In genomic region chr2:232633413-232634318, GRCh38 we compare ENCODE assay signal across 8 cellular contexts. TPM values are rescaled to one million over a fixed set of nuclear protein-coding genes. Genes with fewer than 3 reads are reported as not detected.
A peak's percentile ranks its signal among the peaks of the same experiment; 100 is the strongest.
DNase-seq lines count a peak whose midpoint lies in the region; FAIRE-seq and TF ChIP-seq lines count a peak whose summit lies in the region.

TSS of gene EFHD1 (plus strand) at chr2:232633604. CDS start at chr2:232633705, 101 bp downstream.

- peaks cover 8% of the 10 kb centered on the region for H3K4me1 Mint-ChIP-seq in Calu3 (ENCODE audit: low read depth, unreplicated experiment)

- POLR2A ChIA-PET in OCI-LY7 (lab: Charles Lee): no interaction called here

- peak within 1 kb of the TSS; percentile 46 for H3K27ac Mint-ChIP-seq in Calu3 (ENCODE audit: unreplicated experiment)

- H3K4me1 ChIP-seq in keratinocyte (ENCODE audit: control insufficient read depth, extremely low read depth, insufficient read depth, low read length) (peaks cover 5% of the 10 kb centered on the region), small intestine (ENCODE audit: control insufficient read depth in 2 of 2, insufficient read depth in 1 of 2, low read depth in 1 of 2, low read length in 1 of 2) (peaks cover 0 to 3% of the 10 kb centered on the region in 2 donors), OCI-LY7 (ENCODE audit: insufficient read depth, low read length, poor library complexity, severe bottlenecking) (no peaks in the 10 kb centered on the region)

- FAIRE-seq in keratinocyte (lab: Jason Lieb, UNC) (no peak), small intestine (lab: Jason Lieb, UNC) (no peak)

- H3K4me3 ChIP-seq in MG63 (peak within 1 kb of the TSS; percentile 54), keratinocyte (ENCODE audit: control insufficient read depth in 2 of 3, extremely low read depth in 1 of 3, insufficient read depth in 2 of 3, low read depth in 1 of 3, low read length in 3 of 3) (peak within 1 kb of the TSS; percentile 42 to 71 (median 67)), small intestine (ENCODE audit: low read depth in 1 of 2, low read length in 2 of 2) (peak within 1 kb of the TSS; percentile 41 to 43), OCI-LY7 (ENCODE audit: low read depth, low read length, poor library complexity, severe bottlenecking) (no peak within 1 kb of the TSS)

- peaks cover 9% of the 10 kb centered on the region for H3K36me3 Mint-ChIP-seq in Calu3 (ENCODE audit: insufficient read depth, unreplicated experiment)

- H3K4me3 Mint-ChIP-seq in Calu3 (ENCODE audit: low read depth, unreplicated experiment): peak within 1 kb of the TSS; percentile 63

- H3K27ac ChIP-seq in keratinocyte (ENCODE audit: control insufficient read depth, insufficient read depth, low read length) (no peak within 1 kb of the TSS), small intestine (ENCODE audit: low read depth in 1 of 2, low read length in 1 of 2) (peak within 1 kb of the TSS in 1 of 2 donors; percentile 81), OCI-LY7 (ENCODE audit: low read depth, low read length, poor library complexity, severe bottlenecking) (no peak within 1 kb of the TSS)

- 1 to 5% (median 2%) methylated on average over 64 to 101 of the region's 101 CpGs for WGBS in small intestine, 3 donors

- H3K4me2 ChIP-seq in keratinocyte (ENCODE audit: control insufficient read depth, extremely low read depth, insufficient read depth, low read depth, low read length): peak within 1 kb of the TSS; percentile 89
- H3K4me2 ChIP-seq in OCI-LY7 (ENCODE audit: low read length): no peak within 1 kb of the TSS

- no TSS peak for BruUV-seq in Calu3 (replicated peaks; lab: Mats Ljungman, UMichigan)
- no TSS peak for BruUV-seq in OCI-LY7 (replicated peaks; lab: Mats Ljungman, UMichigan)

- peak; percentile 59 for DNase-seq in Calu3
- DNase-seq in MG63: peak; percentile 69
- peak; percentile 44 for DNase-seq in activated CD4-positive, CD25-positive, alpha-beta regulatory T cell treated with anti-CD3 and anti-CD28 coated beads, Interleukin-2, amount 50 U/mL, for 72 hours
- DNase-seq in cerebellum (ENCODE audit: low spot score): peak; percentile 20
- DNase-seq in keratinocyte (ENCODE audit: low read depth, low spot score): peak; percentile 4
- peak; percentile 37 for DNase-seq in small intestine
- DNase-seq in NCI-H187 treated with DMSO at 0.1 percent for 48 hours (lab: John Stamatoyannopoulos, UW): no peak
- DNase-seq in OCI-LY7 (ENCODE audit: low spot score): no peak

- H4K20me1 ChIP-seq in keratinocyte (ENCODE audit: control insufficient read depth, extremely low read depth, insufficient read depth, low read length) (peaks cover 3% of the 10 kb centered on the region), OCI-LY7 (ENCODE audit: insufficient read depth, low read length) (no peaks in the 10 kb centered on the region)

- no peaks in the 10 kb centered on the region for H3K36me3 ChIP-seq in MG63
- no peaks in the 10 kb centered on the region for H3K36me3 ChIP-seq in keratinocyte (ENCODE audit: control insufficient read depth in 2 of 2, extremely low read depth in 1 of 2, insufficient read depth in 2 of 2, low read length in 2 of 2)
- H3K36me3 ChIP-seq in small intestine (ENCODE audit: control insufficient read depth in 2 of 2, insufficient read depth in 2 of 2, low read length in 2 of 2): peaks cover 0 to 2% of the 10 kb centered on the region in 2 donors
- H3K36me3 ChIP-seq in OCI-LY7 (ENCODE audit: insufficient read depth, low read length): no peaks in the 10 kb centered on the region

- dilution Hi-C loops in keratinocyte (cut with MboI; ENCODE audit: extremely low pct_ligation_motif_present, low sequenced_read_pairs): no loop called here

- H3K9ac ChIP-seq in keratinocyte (ENCODE audit: control insufficient read depth, extremely low read depth, insufficient read depth, low read length): no peak within 1 kb of the TSS

- CTCF ChIA-PET in Calu3 (lab: Charles Lee): no interaction called here
- CTCF ChIA-PET in OCI-LY7 (lab: Charles Lee; ENCODE audit: unreplicated experiment): no interaction called here

- H3K9me3 Mint-ChIP-seq in Calu3 (ENCODE audit: low read depth, unreplicated experiment): no peaks in the 10 kb centered on the region

- intact Hi-C loops in Calu3 (cut with micrococcal nuclease; ENCODE audit: unreplicated experiment): no loop called here
- intact Hi-C loops in OCI-LY7 (cut with micrococcal nuclease; ENCODE audit: unreplicated experiment): no loop called here

- H3K79me2 ChIP-seq in keratinocyte (ENCODE audit: control insufficient read depth, insufficient read depth, low read length): no peaks in the 10 kb centered on the region
- H3K79me2 ChIP-seq in OCI-LY7 (ENCODE audit: insufficient read depth, low read depth, low read length): no peaks in the 10 kb centered on the region

- H3K27me3 ChIP-seq in MG63 (peaks cover 19% of the 10 kb centered on the region), keratinocyte (ENCODE audit: control insufficient read depth, extremely low read depth, insufficient read depth, low read length) (peaks cover 61% of the 10 kb centered on the region), small intestine (ENCODE audit: control insufficient read depth in 2 of 2, insufficient read depth in 2 of 2, low read length in 2 of 2) (peaks cover 7 to 11% of the 10 kb centered on the region in 2 donors)

- no peaks in the 10 kb centered on the region for H3K9me2 ChIP-seq in OCI-LY7 (ENCODE audit: insufficient read depth, low read length)

- peaks cover 12% of the 10 kb centered on the region for H3K27me3 Mint-ChIP-seq in Calu3 (ENCODE audit: unreplicated experiment)

- no peaks in the 10 kb centered on the region for H3K9me3 ChIP-seq in MG63
- H3K9me3 ChIP-seq in keratinocyte (ENCODE audit: control insufficient read depth, low read depth, low read length): no peaks in the 10 kb centered on the region
- H3K9me3 ChIP-seq in small intestine (ENCODE audit: control insufficient read depth, low read depth): no peaks in the 10 kb centered on the region
- H3K9me3 ChIP-seq in OCI-LY7 (ENCODE audit: low read length): no peaks in the 10 kb centered on the region

- TF ChIP-seq CTCF in Calu3 (IDR thresholded peaks at IDR 0.05; ENCODE audit: unreplicated experiment) (no peak), keratinocyte (optimal IDR thresholded peaks at IDR 0.05 in 1 of 3, IDR thresholded peaks at IDR 0.05 in 1 of 3, conservative IDR thresholded peaks at IDR 0.05 in 1 of 3; ENCODE audit: extremely low read depth in 1 of 3, insufficient read depth in 2 of 3, low read length in 3 of 3) (no peak), OCI-LY7 (conservative IDR thresholded peaks at IDR 0.05; ENCODE audit: low read length) (no peak)

- no peaks in the 10 kb centered on the region for H3K9me1 ChIP-seq in keratinocyte (ENCODE audit: control insufficient read depth, extremely low read depth, insufficient read depth, low read length)

- peak within 1 kb of the TSS; percentile 56 for H2AFZ ChIP-seq in keratinocyte (ENCODE audit: control insufficient read depth, low read length)
- no peak within 1 kb of the TSS for H2AFZ ChIP-seq in OCI-LY7 (ENCODE audit: low read length)

RNA-seq across cellular contexts. Expression of gene EFHD1, which starts in this region (rescaled TPM):
- total RNA-seq in Calu3 (2022): 0.27 and 0.47 TPM in 2 replicates
- not detected in 2 replicates for total RNA-seq in MG63 (2014; rRNA removed; shearing (Covaris generic); ENCODE audit: low replicate concordance)
- total RNA-seq in cerebellum: 1.00 TPM
- not detected in 3 replicates for polyA plus RNA-seq in keratinocyte
- polyA plus RNA-seq in keratinocyte (2011; ENCODE audit: low read depth): not detected
- 0.05 TPM in 1 of 2 replicates, not detected in the other for polyA plus RNA-seq in keratinocyte (2011; cell fraction: cytosol; rRNA removed)
- not detected in 2 replicates for polyA plus RNA-seq in keratinocyte (2011; cell fraction: nucleus; rRNA removed)
- not detected in 2 replicates for polyA plus RNA-seq in keratinocyte (2012; ENCODE audit: low replicate concordance)
- polyA minus RNA-seq in keratinocyte: not detected in 3 replicates
- not detected for polyA minus RNA-seq in keratinocyte (2011; cell fraction: cytosol; rRNA and poly(A)+ RNA removed)
- polyA minus RNA-seq in keratinocyte (2011; cell fraction: nucleus; rRNA and poly(A)+ RNA removed): not detected in 2 replicates
- 1 to 10 TPM in 2 of 3 donors, under 1 TPM in 1; 0.45 to 8.5 (median 6.5) TPM for polyA plus RNA-seq in small intestine
- total RNA-seq in OCI-LY7 (2014; rRNA removed; shearing (Covaris generic)): 1.4 TPM in 1 of 2 replicates, not detected in the other
- total RNA-seq in OCI-LY7 (2022): not detected in 2 replicates

Comparison
In these comparisons a context has a peak if more than half of its experiments do, and no peak if none do; other contexts are left out.
1. Peak in DNase-seq in Calu3; RNA of the gene not detected or under 1 TPM.
2. Peak in DNase-seq and H3K4me3 ChIP-seq in MG63; RNA of the gene not detected or under 1 TPM.
3. Peak in DNase-seq in cerebellum; RNA of the gene not detected or under 1 TPM.
4. Peak in DNase-seq, H3K4me3 ChIP-seq and H3K4me2 ChIP-seq in keratinocyte; RNA of the gene not detected or under 1 TPM.
5. DNase-seq: peak in activated CD4-positive, CD25-positive, alpha-beta regulatory T cell treated with anti-CD3 and anti-CD28 coated beads, Interleukin-2, amount 50 U/mL, for 72 hours (single experiment) and small intestine (single experiment); none in NCI-H187 treated with DMSO at 0.1 percent for 48 hours (single experiment) and OCI-LY7 (single experiment).